ENCODE assay signal across 19 cellular contexts in genomic region chr5:110354341-110354740, GRCh38.
DNase-seq lines count a peak whose midpoint lies in the region; ATAC-seq and TF ChIP-seq lines count a peak whose summit lies in the region.
"Had no signal": no experiment of that assay in that cellular context is flagged by ENCODE, and none has a peak within 500 bp of the region (broad histone marks: within the 10 kb centered on the region; RNA-seq: fewer than 3 reads in every experiment).

No MANE protein-coding gene starts in this region.

- H3K27ac ChIP-seq in heart left ventricle, result no peak overlapping the region
- H3K27ac ChIP-seq in coronary artery, result no peak overlapping the region
- H3K27ac ChIP-seq in aorta (ENCODE audit: low read depth in 1 of 2, low read length in 2 of 2), result no peak overlapping the region
- H3K27ac ChIP-seq in stomach, result no peak overlapping the region
- H3K27ac ChIP-seq in esophagus muscularis mucosa (replicated peaks in 1 of 4), result no peak overlapping the region

- no peak for TF ChIP-seq CTCF in heart left ventricle (IDR thresholded peaks at IDR 0.05)
- no peak for TF ChIP-seq CTCF in coronary artery (IDR thresholded peaks at IDR 0.05)
- no peak for TF ChIP-seq CTCF in stomach (IDR thresholded peaks at IDR 0.05)
- TF ChIP-seq CTCF in esophagus muscularis mucosa (IDR thresholded peaks at IDR 0.05), result no peak

- H3K27me3 ChIP-seq in heart left ventricle, result no peaks in the 10 kb centered on the region
- H3K27me3 ChIP-seq in aorta (ENCODE audit: control insufficient read depth in 1 of 2, insufficient read depth in 2 of 2, low read length in 1 of 2), result no peaks in the 10 kb centered on the region
- no peaks in the 10 kb centered on the region for H3K27me3 ChIP-seq in stomach
- H3K27me3 ChIP-seq in esophagus muscularis mucosa, result no peaks in the 10 kb centered on the region

- DNase-seq in Right ventricle myocardium inferior (ENCODE audit: missing footprints), result no peak
- no peak for DNase-seq in heart left ventricle
- no peak for DNase-seq in coronary artery (ENCODE audit: low spot score)
- peak; percentile 54 for DNase-seq in medulla oblongata (ENCODE audit: extremely low spot score)
- DNase-seq in aorta, result peak in 1 of 2 donors; percentile 47
- no peak for DNase-seq in stomach
- no peak for DNase-seq in esophagus muscularis mucosa (ENCODE audit: extremely low spot score)
- DNase-seq: activated CD4-positive, CD25-positive, alpha-beta regulatory T cell; activated CD8-positive, alpha-beta memory T cell treated with anti-CD3 and anti-CD28 coated beads for 24 hours; DMS153; erythroblast; GOT3; KG1; NCI-H2029; NCI-H524; SIG-M5; small intestine; T-helper 2 cell had no signal

- WGBS in heart left ventricle, 4 donors, result 56 to 71% (median 63%) methylated on average over 2 of the region's 2 CpGs
- WGBS in aorta, 2 donors, result 21 to 22% methylated on average over 2 of the region's 2 CpGs
- WGBS in stomach, 5 donors, result 54 to 80% (median 76%) methylated on average over 2 of the region's 2 CpGs
- WGBS in esophagus muscularis mucosa, result 68% methylated on average over 2 of the region's 2 CpGs

- intact Hi-C loops in Right ventricle myocardium inferior (cut with DNase I) (no loop called here), heart left ventricle (cut with DNase I) (no loop called here), aorta (cut with DNase I) (no loop called here), stomach (cut with DNase I; ENCODE audit: low total_unique reads) (no loop called here), esophagus muscularis mucosa (cut with DNase I) (no loop called here)

- H3K4me1 ChIP-seq in heart left ventricle, result no peaks in the 10 kb centered on the region
- H3K4me1 ChIP-seq in aorta (ENCODE audit: control insufficient read depth in 1 of 2, insufficient read depth in 2 of 2, low read length in 2 of 2), result peaks cover 0 to 7% of the 10 kb centered on the region in 2 donors
- H3K4me1 ChIP-seq in stomach, result peaks cover 0 to 10% (median 0%) of the 10 kb centered on the region in 4 donors
- H3K4me1 ChIP-seq in esophagus muscularis mucosa, result peaks cover 0 to 15% (median 5%) of the 10 kb centered on the region in 4 donors

- TF ChIP-seq POLR2A in heart left ventricle (IDR thresholded peaks at IDR 0.05) (no peak), stomach (IDR thresholded peaks at IDR 0.05) (no peak), esophagus muscularis mucosa (IDR thresholded peaks at IDR 0.05; ENCODE audit: low read depth) (no peak)

- H3K4me3 ChIP-seq in heart left ventricle, result no peak overlapping the region
- peak overlapping the region; percentile 8 for H3K4me3 ChIP-seq in coronary artery
- no peak overlapping the region for H3K4me3 ChIP-seq in aorta (ENCODE audit: low read length in 2 of 2)
- H3K4me3 ChIP-seq in stomach, result no peak overlapping the region
- no peak overlapping the region for H3K4me3 ChIP-seq in esophagus muscularis mucosa

- no peak for TF ChIP-seq EP300 in stomach (IDR thresholded peaks at IDR 0.05)
- TF ChIP-seq EP300 in esophagus muscularis mucosa (IDR thresholded peaks at IDR 0.05), result no peak

- no peaks in the 10 kb centered on the region for H3K36me3 ChIP-seq in heart left ventricle
- no peaks in the 10 kb centered on the region for H3K36me3 ChIP-seq in aorta (ENCODE audit: control insufficient read depth in 1 of 2, insufficient read depth in 2 of 2, low read length in 1 of 2)
- H3K36me3 ChIP-seq in stomach, result no peaks in the 10 kb centered on the region
- no peaks in the 10 kb centered on the region for H3K36me3 ChIP-seq in esophagus muscularis mucosa

- no peaks in the 10 kb centered on the region for H3K9me3 ChIP-seq in heart left ventricle
- H3K9me3 ChIP-seq in aorta (ENCODE audit: control insufficient read depth, low read length), result no peaks in the 10 kb centered on the region
- H3K9me3 ChIP-seq in stomach, result no peaks in the 10 kb centered on the region
- H3K9me3 ChIP-seq in esophagus muscularis mucosa, result no peaks in the 10 kb centered on the region

- ATAC-seq in Right ventricle myocardium inferior (peak; percentile 64), heart left ventricle (no peak), aorta (ENCODE audit: low FRiP score) (peak; percentile 31), HG02610 (IDR thresholded peaks at IDR 0.05; ENCODE audit: unreplicated experiment) (no peak)

Comparison
In these comparisons a context has a peak if more than half of its experiments do, and no peak if none do; other contexts are left out.
1. ATAC-seq: peak in Right ventricle myocardium inferior (single experiment) and aorta (single experiment); none in heart left ventricle (0 of 4) and HG02610 (single experiment).